Comparison of ENCODE assay signal across 10 cellular contexts in genomic region chr4:56828784-56829535, GRCh38. TPM values are rescaled to one million over a fixed set of nuclear protein-coding genes. Genes with fewer than 3 reads are reported as not detected.
DNase-seq lines count a peak whose midpoint lies in the region; ATAC-seq and TF ChIP-seq lines count a peak whose summit lies in the region.
"Had no signal": no experiment of that assay in that cellular context is flagged by ENCODE, and none has a peak within 500 bp of the region (broad histone marks: within the 10 kb centered on the region; RNA-seq: fewer than 3 reads in every experiment).

No MANE protein-coding gene starts in this region.

- H3K36me3 ChIP-seq in KMS-11 (ENCODE audit: insufficient read depth) (no peaks in the 10 kb centered on the region), osteoblast (ENCODE audit: insufficient read depth, low read length) (no peaks in the 10 kb centered on the region)

- H3K4me3 Mint-ChIP-seq in effector memory CD8-positive, alpha-beta T cell, result no peak overlapping the region
- H3K4me3 Mint-ChIP-seq in CD4-positive, alpha-beta T cell, result no peak overlapping the region
- H3K4me3 Mint-ChIP-seq: natural killer cell had no signal

- H3K27ac Mint-ChIP-seq in effector memory CD8-positive, alpha-beta T cell, result no peak overlapping the region
- no peak overlapping the region for H3K27ac Mint-ChIP-seq in CD4-positive, alpha-beta T cell
- H3K27ac Mint-ChIP-seq: natural killer cell had no signal

- no peak overlapping the region for H3K9ac ChIP-seq in KMS-11

- no peaks in the 10 kb centered on the region for H3K4me1 Mint-ChIP-seq in effector memory CD8-positive, alpha-beta T cell (ENCODE audit: low read depth in 2 of 2)
- no peaks in the 10 kb centered on the region for H3K4me1 Mint-ChIP-seq in CD4-positive, alpha-beta T cell (ENCODE audit: low read depth)
- H3K4me1 Mint-ChIP-seq: natural killer cell had no signal

- H3K4me2 ChIP-seq in KMS-11, result peak overlapping the region; percentile 37
- no peak overlapping the region for H3K4me2 ChIP-seq in osteoblast (ENCODE audit: insufficient read depth, low read length)

- ATAC-seq in GM19025 (IDR thresholded peaks at IDR 0.05; ENCODE audit: low read depth, unreplicated experiment) (peak; percentile 41), HG02678 (IDR thresholded peaks at IDR 0.05; ENCODE audit: unreplicated experiment) (peak; percentile 81)
- ATAC-seq in effector memory CD8-positive, alpha-beta T cell (replicated peaks), result no peak
- no peak for ATAC-seq in CD4-positive, alpha-beta T cell (ENCODE audit: poor library complexity)
- ATAC-seq: natural killer cell had no signal

- CTCF ChIA-PET in CD4-positive, alpha-beta T cell (lab: Charles Lee), result interaction anchor here (0.7 kb wide), 1 partner anchor 13 kb away, joined by 3 read pairs; no protein-coding TSS in a partner anchor

- H3K4me3 ChIP-seq in KMS-11 (IDR thresholded peaks at IDR 0.05; ENCODE audit: insufficient read depth, low read depth, low read length) (no peak overlapping the region), osteoblast (ENCODE audit: insufficient read depth, low read length) (no peak overlapping the region)

- TF ChIP-seq CTCF in KMS-11 (conservative IDR thresholded peaks at IDR 0.05; ENCODE audit: low read depth, low read length), result no peak
- no peak for TF ChIP-seq CTCF in osteoblast (IDR thresholded peaks at IDR 0.05; ENCODE audit: extremely low read depth, low read depth, low read length)
- no peak for TF ChIP-seq CTCF in CD4-positive, alpha-beta T cell (IDR thresholded peaks at IDR 0.05)

- POLR2A ChIA-PET in CD4-positive, alpha-beta T cell (lab: Charles Lee), result interaction anchor here (0.7 kb wide), 1 partner anchor 78 kb away, joined by 3 read pairs; the partner anchor contains the start of gene REST

- H4K20me1 ChIP-seq in KMS-11 (ENCODE audit: insufficient read depth), result no peaks in the 10 kb centered on the region
- H4K20me1 ChIP-seq in osteoblast (ENCODE audit: insufficient read depth, low read length), result no peaks in the 10 kb centered on the region

- no peaks in the 10 kb centered on the region for H3K36me3 Mint-ChIP-seq in effector memory CD8-positive, alpha-beta T cell (ENCODE audit: insufficient read depth)
- no peaks in the 10 kb centered on the region for H3K36me3 Mint-ChIP-seq in CD4-positive, alpha-beta T cell (ENCODE audit: low read depth)
- H3K36me3 Mint-ChIP-seq: natural killer cell had no signal

- H2AFZ ChIP-seq in KMS-11 (ENCODE audit: low read depth) (peak overlapping the region; percentile 30; the same call in 1 of the 2 replicates), osteoblast (ENCODE audit: low read length) (no peak overlapping the region)

- H3K4me1 ChIP-seq in KMS-11 (ENCODE audit: low read depth, poor library complexity, severe bottlenecking) (peaks cover 41% of the 10 kb centered on the region), osteoblast (ENCODE audit: insufficient read depth, low read length) (peaks cover 3% of the 10 kb centered on the region)

- H3K9me3 Mint-ChIP-seq in effector memory CD8-positive, alpha-beta T cell, result no peaks in the 10 kb centered on the region
- H3K9me3 Mint-ChIP-seq in CD4-positive, alpha-beta T cell, result no peaks in the 10 kb centered on the region
- H3K9me3 Mint-ChIP-seq: natural killer cell had no signal

- H3K79me2 ChIP-seq in KMS-11 (ENCODE audit: insufficient read depth, low read depth) (no peaks in the 10 kb centered on the region), osteoblast (ENCODE audit: insufficient read depth, low read length) (no peaks in the 10 kb centered on the region)

- peak overlapping the region; percentile 39; the same call in 1 of the 2 replicates for H3K27ac ChIP-seq in KMS-11
- no peak overlapping the region for H3K27ac ChIP-seq in osteoblast (ENCODE audit: low read depth, low read length)
- no peak overlapping the region for H3K27ac ChIP-seq in CD4-positive, alpha-beta T cell (ENCODE audit: low read depth, low read length)

- H3K9me3 ChIP-seq in osteoblast (ENCODE audit: low read depth, low read length), result no peaks in the 10 kb centered on the region
- no peaks in the 10 kb centered on the region for H3K9me3 ChIP-seq in CD4-positive, alpha-beta T cell (ENCODE audit: control insufficient read depth, low read length)

- H3K27me3 Mint-ChIP-seq in effector memory CD8-positive, alpha-beta T cell, result no peaks in the 10 kb centered on the region
- no peaks in the 10 kb centered on the region for H3K27me3 Mint-ChIP-seq in CD4-positive, alpha-beta T cell

- H3K27me3 ChIP-seq in KMS-11 (ENCODE audit: insufficient read depth, low read depth) (no peaks in the 10 kb centered on the region), osteoblast (ENCODE audit: insufficient read depth, low read length) (peaks cover 4% of the 10 kb centered on the region)
- no peaks in the 10 kb centered on the region for H3K27me3 ChIP-seq in CD4-positive, alpha-beta T cell (ENCODE audit: control insufficient read depth, insufficient read depth, low read length)

- peak; percentile 77 for DNase-seq in osteoblast (ENCODE audit: insufficient read length, low spot score, missing footprints)
- no peak for DNase-seq in activated effector memory CD4-positive, alpha-beta T cell treated with Interleukin-2 at 50 U/mL for 16 hours
- no peak for DNase-seq in effector memory CD8-positive, alpha-beta T cell
- no peak for DNase-seq in CD4-positive, alpha-beta T cell
- DNase-seq: amniotic stem cell, DMS153, natural killer cell had no signal

- intact Hi-C loops in CD4-positive, alpha-beta T cell (cut with DNase I, micrococcal nuclease), result no loop called here

RNA-seq across cellular contexts. Expression of gene SPINK2, which starts 7.5 kb away (rescaled TPM):
- total RNA-seq in osteoblast, result not detected in 2 replicates
- total RNA-seq in CD4-positive, alpha-beta T cell, result 1 to 10 TPM; 4.0 to 5.2 TPM

Comparison
In these comparisons a context has a peak if more than half of its experiments do, and no peak if none do; other contexts are left out.
1. ATAC-seq: peak in GM19025 (single experiment) and HG02678 (single experiment); none in effector memory CD8-positive, alpha-beta T cell (single experiment) and CD4-positive, alpha-beta T cell (single experiment).